Comparison of ENCODE assay signal across 8 cellular contexts in genomic region chr14:55580401-55581010, GRCh38. TPM values are rescaled to one million over a fixed set of nuclear protein-coding genes. Genes with fewer than 3 reads are reported as not detected.
DNase-seq lines count a peak whose midpoint lies in the region; ATAC-seq and TF ChIP-seq lines count a peak whose summit lies in the region.

No MANE protein-coding gene starts in this region.

- H2AFZ ChIP-seq in hepatocyte: peak overlapping the region; percentile 68

- H3K36me3 ChIP-seq in hepatocyte (replicated peaks; ENCODE audit: insufficient read depth, low read depth): no peaks in the 10 kb centered on the region

- H4K20me1 ChIP-seq in hepatocyte (ENCODE audit: insufficient read depth, poor library complexity, severe bottlenecking): peaks cover 47% of the 10 kb centered on the region

- TF ChIP-seq CTCF in hepatocyte (IDR thresholded peaks at IDR 0.05; ENCODE audit: poor library complexity): no peak

- no peaks in the 10 kb centered on the region for H3K9me2 ChIP-seq in hepatocyte (replicated peaks; ENCODE audit: insufficient read depth)

- peaks cover 20% of the 10 kb centered on the region for H3K4me1 ChIP-seq in hepatocyte (ENCODE audit: insufficient read depth)

- H3K4me3 ChIP-seq in hepatocyte (peak overlapping the region; percentile 85), skeletal muscle cell (ENCODE audit: low read depth, low read length) (peak overlapping the region; percentile 87)

- ATAC-seq in HG03045 (IDR thresholded peaks at IDR 0.05; ENCODE audit: unreplicated experiment) (peak; percentile 55), SK-N-SH treated with all-trans-retinoic acid at 6 μM for 48 hours (peak; percentile 49)

- peak overlapping the region; percentile 83 for H3K4me2 ChIP-seq in hepatocyte

- H3K79me2 ChIP-seq in hepatocyte: peaks cover 51% of the 10 kb centered on the region

- no peaks in the 10 kb centered on the region for H3K27me3 ChIP-seq in hepatocyte

- H3K27ac ChIP-seq in adipose tissue (ENCODE audit: low read depth, low read length) (peak overlapping the region; percentile 36), hepatocyte (peak overlapping the region; percentile 97)

- DNase-seq in NCI-H748 (lab: John Stamatoyannopoulos, UW; ENCODE audit: unreplicated experiment) (peak; percentile 53), NCI-H748 treated with DMSO at 0.1 percent for 48 hours (lab: John Stamatoyannopoulos, UW) (no peak), hepatocyte (ENCODE audit: low spot score) (peak; percentile 71), skeletal muscle cell (ENCODE audit: low read depth) (no peak), NCI-H1048 (lab: John Stamatoyannopoulos, UW) (no peak)

- 1% methylated on average over 42 to 74 of the region's 76 CpGs for WGBS in adipose tissue, 3 donors
- under 1% methylated on average over 33 of the region's 76 CpGs for WGBS in hepatocyte (ENCODE audit: low lambda C conversion rate, missing lambda C conversion rate)

- no peaks in the 10 kb centered on the region for H3K9me3 ChIP-seq in hepatocyte (ENCODE audit: low read depth)

TF ChIP-seq in SK-N-SH treated with all-trans-retinoic acid at 6 μM for 48 hours, 23 proteins besides CTCF, POLR2A, EP300 and RAD21:
- TF ChIP-seq ZNF8 (CRISPR knock-in tag; IDR thresholded peaks at IDR 0.05) (no peak), TSHZ2 (CRISPR knock-in tag; IDR thresholded peaks at IDR 0.05) (no peak), RARB (CRISPR knock-in tag; IDR thresholded peaks at IDR 0.05) (no peak), ZFP3 (CRISPR knock-in tag; IDR thresholded peaks at IDR 0.05) (no peak), ESRRG (CRISPR knock-in tag; IDR thresholded peaks at IDR 0.05) (no peak), PPARA (CRISPR knock-in tag; IDR thresholded peaks at IDR 0.05; ENCODE audit: borderline replicate concordance) (no peak), CSDC2 (CRISPR knock-in tag; IDR thresholded peaks at IDR 0.05) (no peak), ZFP30 (CRISPR knock-in tag; IDR thresholded peaks at IDR 0.05) (no peak), TCF4 (CRISPR knock-in tag; IDR thresholded peaks at IDR 0.05; ENCODE audit: borderline replicate concordance) (no peak), ISL1 (CRISPR knock-in tag; IDR thresholded peaks at IDR 0.05) (no peak), OSR1 (CRISPR knock-in tag; IDR thresholded peaks at IDR 0.05) (no peak), ZNF565 (CRISPR knock-in tag; conservative IDR thresholded peaks at IDR 0.05; ENCODE audit: low read depth) (no peak), ZC3H10 (CRISPR knock-in tag; IDR thresholded peaks at IDR 0.05) (no peak), ZNF70 (CRISPR knock-in tag; IDR thresholded peaks at IDR 0.05) (no peak), SNAI2 (CRISPR knock-in tag; IDR thresholded peaks at IDR 0.05) (no peak)
- TF ChIP-seq, protein P1, sequence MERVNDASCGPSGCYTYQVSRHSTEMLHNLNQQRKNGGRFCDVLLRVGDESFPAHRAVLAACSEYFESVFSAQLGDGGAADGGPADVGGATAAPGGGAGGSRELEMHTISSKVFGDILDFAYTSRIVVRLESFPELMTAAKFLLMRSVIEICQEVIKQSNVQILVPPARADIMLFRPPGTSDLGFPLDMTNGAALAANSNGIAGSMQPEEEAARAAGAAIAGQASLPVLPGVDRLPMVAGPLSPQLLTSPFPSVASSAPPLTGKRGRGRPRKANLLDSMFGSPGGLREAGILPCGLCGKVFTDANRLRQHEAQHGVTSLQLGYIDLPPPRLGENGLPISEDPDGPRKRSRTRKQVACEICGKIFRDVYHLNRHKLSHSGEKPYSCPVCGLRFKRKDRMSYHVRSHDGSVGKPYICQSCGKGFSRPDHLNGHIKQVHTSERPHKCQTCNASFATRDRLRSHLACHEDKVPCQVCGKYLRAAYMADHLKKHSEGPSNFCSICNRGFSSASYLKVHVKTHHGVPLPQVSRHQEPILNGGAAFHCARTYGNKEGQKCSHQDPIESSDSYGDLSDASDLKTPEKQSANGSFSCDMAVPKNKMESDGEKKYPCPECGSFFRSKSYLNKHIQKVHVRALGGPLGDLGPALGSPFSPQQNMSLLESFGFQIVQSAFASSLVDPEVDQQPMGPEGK (CRISPR knock-in tag; IDR thresholded peaks at IDR 0.05; ENCODE audit: borderline replicate concordance): no peak
- TF ChIP-seq, protein P2, sequence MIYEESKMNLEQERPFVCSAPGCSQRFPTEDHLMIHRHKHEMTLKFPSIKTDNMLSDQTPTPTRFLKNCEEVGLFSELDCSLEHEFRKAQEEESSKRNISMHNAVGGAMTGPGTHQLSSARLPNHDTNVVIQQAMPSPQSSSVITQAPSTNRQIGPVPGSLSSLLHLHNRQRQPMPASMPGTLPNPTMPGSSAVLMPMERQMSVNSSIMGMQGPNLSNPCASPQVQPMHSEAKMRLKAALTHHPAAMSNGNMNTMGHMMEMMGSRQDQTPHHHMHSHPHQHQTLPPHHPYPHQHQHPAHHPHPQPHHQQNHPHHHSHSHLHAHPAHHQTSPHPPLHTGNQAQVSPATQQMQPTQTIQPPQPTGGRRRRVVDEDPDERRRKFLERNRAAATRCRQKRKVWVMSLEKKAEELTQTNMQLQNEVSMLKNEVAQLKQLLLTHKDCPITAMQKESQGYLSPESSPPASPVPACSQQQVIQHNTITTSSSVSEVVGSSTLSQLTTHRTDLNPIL (CRISPR knock-in tag; IDR thresholded peaks at IDR 0.05; ENCODE audit: low read depth): no peak

RNA-seq across cellular contexts. Expression of gene KTN1, which starts 0.5 kb away (rescaled TPM):
- polyA plus RNA-seq in adipose tissue (10 to 100 TPM; 55.8 to 78.5 (median 71.9) TPM), hepatocyte (164 and 209 TPM in 2 replicates)
- 131 and 150 TPM in 2 replicates for total RNA-seq in hepatocyte

Comparison
In these comparisons a context has a peak if more than half of its experiments do, and no peak if none do; other contexts are left out.
1. DNase-seq: peak in NCI-H748 (single experiment) and hepatocyte (single experiment); none in NCI-H748 treated with DMSO at 0.1 percent for 48 hours (single experiment), skeletal muscle cell (single experiment) and NCI-H1048 (single experiment).